8 cellular contexts compared by ENCODE assay signal in genomic region chr1:9445081-9445480, GRCh38.
DNase-seq lines count a peak whose midpoint lies in the region; ATAC-seq and TF ChIP-seq lines count a peak whose summit lies in the region.
"Not testable (repeated sequence)": the region's sequence is repeated elsewhere in the genome, so short reads cannot be mapped to it uniquely, and the experiment has no call there.

No MANE protein-coding gene starts in this region.

- CTCF ChIA-PET in MCF 10A (lab: Yijun Ruan, JAX): interaction anchor here (0.5 to 1.9 kb wide), 4 partner anchors 13 to 1206 kb away, joined by 3 to 7 read pairs (median 4); no protein-coding TSS in a partner anchor

- not testable (repeated sequence) for H3K4me2 ChIP-seq in parathyroid adenoma (ENCODE audit: low read length)
- peak overlapping the region; percentile 58 for H3K4me2 ChIP-seq in smooth muscle cell

- not testable (repeated sequence) for H3K9me3 Mint-ChIP-seq in MCF 10A (ENCODE audit: unreplicated experiment); glutamatergic neuron (ENCODE audit: unreplicated experiment); nephron

- H3K9me3 ChIP-seq in RWPE2 (ENCODE audit: severe bottlenecking); parathyroid adenoma (ENCODE audit: control insufficient read depth, low read length); smooth muscle cell (replicated peaks; ENCODE audit: low read depth): not testable (repeated sequence)

- not testable (repeated sequence) for H3K36me3 ChIP-seq in RWPE2 (ENCODE audit: low read depth); parathyroid adenoma (ENCODE audit: control insufficient read depth, insufficient read depth, low read length); smooth muscle cell (ENCODE audit: low read depth)

- H4K20me1 ChIP-seq in smooth muscle cell (ENCODE audit: low read depth): not testable (repeated sequence)

- POLR2A ChIA-PET in MCF 10A (lab: Yijun Ruan, JAX): interaction anchor here (1.3 to 14.7 kb wide), 5 partner anchors 9 to 155 kb away, joined by 4 to 196 read pairs (median 6); no protein-coding TSS in a partner anchor

- peak; percentile 53 for DNase-seq in DMS 273 (lab: John Stamatoyannopoulos, UW; ENCODE audit: unreplicated experiment)
- DNase-seq in NCI-H82 (lab: John Stamatoyannopoulos, UW): peak; percentile 87
- not testable (repeated sequence) for DNase-seq in RWPE2 (ENCODE audit: low spot score); MCF 10A (ENCODE audit: unreplicated experiment); smooth muscle cell (lab: John Stamatoyannopoulos, UW; ENCODE audit: unreplicated experiment)
- peak; percentile 48 for DNase-seq in glutamatergic neuron

- not testable (repeated sequence) for H3K9ac ChIP-seq in parathyroid adenoma; smooth muscle cell (ENCODE audit: low read depth)

- not testable (repeated sequence) for H2AFZ ChIP-seq in parathyroid adenoma
- H2AFZ ChIP-seq in smooth muscle cell (ENCODE audit: low read depth): peak overlapping the region; percentile 68

- intact Hi-C loops in MCF 10A (cut with micrococcal nuclease): not testable (repeated sequence)

- H3K36me3 Mint-ChIP-seq in MCF 10A (ENCODE audit: insufficient read depth, unreplicated experiment); glutamatergic neuron (ENCODE audit: unreplicated experiment); nephron (ENCODE audit: low read depth): not testable (repeated sequence)

- not testable (repeated sequence) for H3K4me3 Mint-ChIP-seq in MCF 10A (ENCODE audit: unreplicated experiment); glutamatergic neuron (ENCODE audit: unreplicated experiment); nephron

- H3K27ac ChIP-seq in RWPE2 (ENCODE audit: poor library complexity, severe bottlenecking) (peak overlapping the region; percentile 51), parathyroid adenoma (peak overlapping the region; percentile 99), smooth muscle cell (ENCODE audit: low read depth) (peak overlapping the region; percentile 92)

- H3K4me1 Mint-ChIP-seq in MCF 10A (ENCODE audit: insufficient read depth, unreplicated experiment) (peaks cover 33% of the 10 kb centered on the region), glutamatergic neuron (ENCODE audit: low read depth, unreplicated experiment) (peaks cover 45% of the 10 kb centered on the region), nephron (peaks cover 70% of the 10 kb centered on the region)

- H3F3A ChIP-seq in smooth muscle cell (ENCODE audit: low read depth): peaks cover 29% of the 10 kb centered on the region

- not testable (repeated sequence) for BruUV-seq in MCF 10A (replicated peaks; lab: Mats Ljungman, UMichigan)

- not testable (repeated sequence) for H3K4me3 ChIP-seq in RWPE2 (ENCODE audit: severe bottlenecking); smooth muscle cell
- peak overlapping the region; percentile 43 for H3K4me3 ChIP-seq in parathyroid adenoma (ENCODE audit: low read depth, low read length)

- not testable (repeated sequence) for H3K79me2 ChIP-seq in parathyroid adenoma; smooth muscle cell (ENCODE audit: low read depth)

- TF ChIP-seq CTCF in RWPE2 (IDR thresholded peaks at IDR 0.05; ENCODE audit: poor library complexity, severe bottlenecking); MCF 10A (IDR thresholded peaks at IDR 0.05; ENCODE audit: unreplicated experiment); glutamatergic neuron (IDR thresholded peaks at IDR 0.05; ENCODE audit: partially characterized antibody, unreplicated experiment); nephron (IDR thresholded peaks at IDR 0.05; ENCODE audit: unreplicated experiment in 3 of 3); parathyroid adenoma (IDR thresholded peaks at IDR 0.05); smooth muscle cell (IDR thresholded peaks at IDR 0.05; ENCODE audit: borderline replicate concordance, insufficient read depth, poor library complexity, severe bottlenecking): not testable (repeated sequence)

- H3K27ac Mint-ChIP-seq in MCF 10A (ENCODE audit: low read depth, unreplicated experiment) (peak overlapping the region; percentile 96), glutamatergic neuron (ENCODE audit: unreplicated experiment) (peak overlapping the region; percentile 94), nephron (peak overlapping the region; percentile 97 to 98 (median 98))

- not testable (repeated sequence) for H3K27me3 ChIP-seq in RWPE2 (ENCODE audit: insufficient read depth, poor library complexity, severe bottlenecking); parathyroid adenoma (ENCODE audit: control insufficient read depth, insufficient read depth, low read length); smooth muscle cell (ENCODE audit: low read depth)

- not testable (repeated sequence) for ATAC-seq in RWPE2 (ENCODE audit: low read depth)

- WGBS in smooth muscle cell (ENCODE audit: low lambda C conversion rate): 89% methylated on average over 10 of the region's 10 CpGs

- not testable (repeated sequence) for H3K27me3 Mint-ChIP-seq in MCF 10A (ENCODE audit: insufficient read depth, unreplicated experiment); nephron (ENCODE audit: low read depth)
- H3K27me3 Mint-ChIP-seq in glutamatergic neuron (ENCODE audit: unreplicated experiment): peaks cover 17% of the 10 kb centered on the region

- H3K4me1 ChIP-seq in RWPE2 (ENCODE audit: insufficient read depth, poor library complexity, severe bottlenecking) (peaks cover 11% of the 10 kb centered on the region), parathyroid adenoma (peaks cover 42% of the 10 kb centered on the region), smooth muscle cell (ENCODE audit: low read depth) (peaks cover 29% of the 10 kb centered on the region)
